ENCODE assay signal across 9 cellular contexts in genomic region chr1:46174448-46175231, GRCh38. TPM values are rescaled to one million over a fixed set of nuclear protein-coding genes. Genes with fewer than 3 reads are reported as not detected.
DNase-seq lines count a peak whose midpoint lies in the region; ATAC-seq and TF ChIP-seq lines count a peak whose summit lies in the region.
"Had no signal": no experiment of that assay in that cellular context is flagged by ENCODE, and none has a peak within 500 bp of the region (broad histone marks: within the 10 kb centered on the region; RNA-seq: fewer than 3 reads in every experiment).

Gene TSPAN1, plus strand, starts transcription at chr1:46175087. Its CDS starts 6,021 bp downstream, at chr1:46181108.

- H2BK15ac ChIP-seq in IMR-90 (ENCODE audit: low read depth, low read length) = no peak within 1 kb of the TSS

- TF ChIP-seq RAD21 in IMR-90 (IDR thresholded peaks at IDR 0.05; ENCODE audit: low read length) = no peak

- POLR2A ChIA-PET in IMR-90 (lab: Charles Lee; ENCODE audit: unreplicated experiment) = no interaction called here

- no peak within 1 kb of the TSS; the same call in 1 of the 2 replicates for H3K4ac ChIP-seq in IMR-90 (ENCODE audit: low read depth, low read length)

- no peak for TF ChIP-seq POLR2A in IMR-90 (IDR thresholded peaks at IDR 0.05; ENCODE audit: low read depth, low read length)

- H2AFZ ChIP-seq in IMR-90 (replicated peaks; ENCODE audit: low read length, poor library complexity) = peak within 1 kb of the TSS; percentile 68

- 0 out of 2 replicates have a peak within 1 kb of the TSS, but pooled peaks have one; percentile 24 for H2BK20ac ChIP-seq in IMR-90 (ENCODE audit: low read depth, low read length)

- in situ Hi-C loops in IMR-90 (cut with MboI; ENCODE audit: low sequenced_read_pairs) = loop anchor here (5.0 kb wide), 1 partner anchor 137 kb away; no protein-coding TSS in a partner anchor

- H3K56ac ChIP-seq in IMR-90 (ENCODE audit: extremely low read depth, insufficient read depth, low read length) = no peak within 1 kb of the TSS

- H3K4me2 ChIP-seq in IMR-90 (ENCODE audit: low read depth, low read length) = no peak within 1 kb of the TSS

- no peak within 1 kb of the TSS; the same call in 1 of the 2 replicates for H4K91ac ChIP-seq in IMR-90 (ENCODE audit: insufficient read depth, low read depth, low read length)

- no peak within 1 kb of the TSS for H2BK5ac ChIP-seq in IMR-90 (ENCODE audit: low read depth, low read length, poor library complexity, severe bottlenecking)

- no TSS peak for BruUV-seq in IMR-90 (replicated peaks; lab: Mats Ljungman, UMichigan)

- H4K5ac ChIP-seq in IMR-90 (ENCODE audit: low read depth, low read length) = no peak within 1 kb of the TSS

- no peak for TF ChIP-seq CTCF in IMR-90 (conservative IDR thresholded peaks at IDR 0.05; ENCODE audit: low read depth, low read length)
- no peak for TF ChIP-seq CTCF in lower lobe of right lung (IDR thresholded peaks at IDR 0.05)

- DNase-seq in IMR-90 = peak; percentile 45
- DNase-seq in dedifferentiated amniotic fluid mesenchymal stem cell (ENCODE audit: extremely low spot score) = peak; percentile 60
- no peak for DNase-seq in lower lobe of right lung
- no peak for DNase-seq in GM19238 (ENCODE audit: insufficient read length, low spot score)
- no peak for DNase-seq in activated naive CD4-positive, alpha-beta T cell treated with Interleukin-2 at 50 U/mL for 16 hours
- no peak for DNase-seq in DMS79 treated with DMSO at 0.1 percent for 48 hours (lab: John Stamatoyannopoulos, UW)
- DNase-seq in NCI-H524 (lab: John Stamatoyannopoulos, UW) = no peak
- DNase-seq: naive B cell had no signal

- ATAC-seq in IMR-90 (ENCODE audit: low read depth) (no peak), lower lobe of right lung (peak; percentile 75 to 77)

- H2AK9ac ChIP-seq in IMR-90 (replicated peaks; ENCODE audit: low read depth, low read length, poor library complexity) = peak within 1 kb of the TSS; percentile 45

- no peaks in the 10 kb centered on the region for H4K20me1 ChIP-seq in IMR-90 (ENCODE audit: insufficient read depth, low read length)

- no peaks in the 10 kb centered on the region for H3K9me3 ChIP-seq in IMR-90 (ENCODE audit: control insufficient read depth, insufficient read depth, low read length)
- no peaks in the 10 kb centered on the region for H3K9me3 ChIP-seq in lower lobe of right lung

- CTCF ChIA-PET in IMR-90 (lab: Yijun Ruan, JAX) = no interaction called here

- dilution Hi-C loops in IMR-90 (cut with HindIII; ENCODE audit: low sequenced_read_pairs, unreplicated experiment) = loop anchor here (25.0 kb wide), 1 partner anchor 137 kb away; no protein-coding TSS in a partner anchor

- no peak within 1 kb of the TSS for H3K18ac ChIP-seq in IMR-90 (ENCODE audit: low read depth, low read length)

- H3K4me1 ChIP-seq in IMR-90 (ENCODE audit: control insufficient read depth, insufficient read depth, low read length) = peaks cover 5% of the 10 kb centered on the region
- H3K4me1 ChIP-seq in lower lobe of right lung = peaks cover 59% of the 10 kb centered on the region

- H2BK120ac ChIP-seq in IMR-90 (ENCODE audit: low read depth, low read length) = 0 out of 2 replicates have a peak within 1 kb of the TSS, but pooled peaks have one; percentile 22

- H3K36me3 ChIP-seq in IMR-90 (ENCODE audit: control insufficient read depth, insufficient read depth, low read length) (no peaks in the 10 kb centered on the region), lower lobe of right lung (no peaks in the 10 kb centered on the region)

- intact Hi-C loops in IMR-90 (cut with micrococcal nuclease) = loop anchor here (5.0 kb wide), 2 partner anchors 117 to 292 kb away; no protein-coding TSS in a partner anchor
- intact Hi-C loops in lower lobe of right lung (cut with DNase I) = no loop called here

- H3K79me1 ChIP-seq in IMR-90 (ENCODE audit: low read depth in 1 of 2, low read length in 2 of 2) = no peaks in the 10 kb centered on the region

- no peak within 1 kb of the TSS; the same call in 1 of the 2 replicates for H2AK5ac ChIP-seq in IMR-90 (ENCODE audit: low read depth, low read length)

- H3K9me1 ChIP-seq in IMR-90 (ENCODE audit: insufficient read depth, low read length) = peaks cover 9% of the 10 kb centered on the region

- H3K4me3 ChIP-seq in IMR-90 (ENCODE audit: insufficient read depth, low read depth, low read length) = no peak within 1 kb of the TSS
- no peak within 1 kb of the TSS for H3K4me3 ChIP-seq in lower lobe of right lung

- 59% methylated on average over 7 of the region's 11 CpGs; no CpG with 5 or more reads in 1 of the 2 experiments for WGBS in IMR-90 (ENCODE audit: extremely low coverage in 2 of 2, insufficient read length in 1 of 2), 2 experiments

- H3K27me3 ChIP-seq in IMR-90 (ENCODE audit: control insufficient read depth, insufficient read depth, low read length) (peaks cover 7% of the 10 kb centered on the region; the same call in 1 of the 2 replicates), lower lobe of right lung (ENCODE audit: low read depth) (no peaks in the 10 kb centered on the region)

- H4K8ac ChIP-seq in IMR-90 (ENCODE audit: low read depth in 2 of 2, low read length in 2 of 2) = no peak within 1 kb of the TSS

- no peak within 1 kb of the TSS for H3K27ac ChIP-seq in IMR-90 (ENCODE audit: insufficient read depth, low read length)
- H3K27ac ChIP-seq in lower lobe of right lung = peak within 1 kb of the TSS; percentile 66
- peak within 1 kb of the TSS; percentile 77 for H3K27ac ChIP-seq in temporal lobe (ENCODE audit: low read depth, low read length)

- no peak within 1 kb of the TSS; the same call in 1 of the 2 replicates for H3K23ac ChIP-seq in IMR-90 (ENCODE audit: low read depth, low read length)

- peak within 1 kb of the TSS; percentile 37 for H3K14ac ChIP-seq in IMR-90 (replicated peaks; ENCODE audit: low read depth, low read length)

- no peak within 1 kb of the TSS for H3K9ac ChIP-seq in IMR-90 (ENCODE audit: low read depth, low read length)

TF ChIP-seq in IMR-90, 13 proteins besides CTCF, POLR2A, EP300 and RAD21:
- TF ChIP-seq SMC3 (IDR thresholded peaks at IDR 0.05; ENCODE audit: low read depth, low read length) (no peak), CEBPB (IDR thresholded peaks at IDR 0.05; ENCODE audit: low read depth, low read length) (peak; percentile 77)

RNA-seq across cellular contexts. Expression of gene TSPAN1, which starts in this region (rescaled TPM):
- total RNA-seq in IMR-90 (2012; rRNA removed) (0.18 TPM in 1 of 2 replicates, not detected in the other), lower lobe of right lung (68.9 TPM), temporal lobe (0.74 TPM)
- 0.82 and 0.89 TPM in 2 replicates for polyA plus RNA-seq in IMR-90 (2012; rRNA removed)
- 0.08 and 0.44 TPM in 2 replicates for polyA plus RNA-seq in IMR-90 (2012; cell fraction: cytosol; rRNA removed)
- polyA plus RNA-seq in IMR-90 (2012; cell fraction: nucleus; rRNA removed; ENCODE audit: low replicate concordance) = 0.55 and 1.1 TPM in 2 replicates

Comparison
In these comparisons a context has a peak if more than half of its experiments do, and no peak if none do; other contexts are left out.
1. RNA of gene TSPAN1 (total RNA-seq): 68.9 TPM in lower lobe of right lung (single experiment); 0.74 TPM in temporal lobe (single experiment) and 0.18 TPM in IMR-90; every median in the first group is over 10 times any median in the second.
2. DNase-seq: peak in IMR-90 (single experiment) and dedifferentiated amniotic fluid mesenchymal stem cell (single experiment); none in lower lobe of right lung (single experiment), GM19238 (single experiment), activated naive CD4-positive, alpha-beta T cell treated with Interleukin-2 at 50 U/mL for 16 hours (single experiment), DMS79 treated with DMSO at 0.1 percent for 48 hours (single experiment) and NCI-H524 (0 of 2).